In genomic region chr18:79395308-79395640, GRCh38 we compare ENCODE assay signal across 8 cellular contexts. TPM values are rescaled to one million over a fixed set of nuclear protein-coding genes. Genes with fewer than 3 reads are reported as not detected.
DNase-seq lines count a peak whose midpoint lies in the region; ATAC-seq and TF ChIP-seq lines count a peak whose summit lies in the region.

No MANE protein-coding gene starts in this region.

- TF ChIP-seq POLR2A in thyroid gland (IDR thresholded peaks at IDR 0.05), result no peak

- no peak for DNase-seq in activated T-cell treated with anti-CD3 and anti-CD28 coated beads, Interleukin-2, amount 50 U/mL, for 4 hours
- DNase-seq in activated T-cell treated with anti-CD3 and anti-CD28 coated beads, Interleukin-2, amount 50 U/mL, for 1 hour, result no peak
- no peak for DNase-seq in activated T-helper 1 cell treated with anti-CD3 and anti-CD28 coated beads, Interleukin-12 subunit alpha, Interleukin-12 subunit beta, Interleukin-2, Interleukin-4 antibody, amounts not matched to agents 30 ng/mL and 10 ng/mL and 1 ng/mL, durations not matched to agents 14 hours and 24 hours and 36 hours (ENCODE audit: low spot score)
- no peak for DNase-seq in mesendoderm
- no peak for DNase-seq in thyroid gland
- DNase-seq in NCI-H187 treated with DMSO at 0.1 percent for 48 hours (lab: John Stamatoyannopoulos, UW), result no peak
- no peak for DNase-seq in brain microvascular endothelial cell

- H3K56ac ChIP-seq in mesendoderm (ENCODE audit: low read length), result no peak overlapping the region

- H3K4me3 ChIP-seq in mesendoderm (ENCODE audit: low read length) (no peak overlapping the region), thyroid gland (replicated peaks in 1 of 3) (peak overlapping the region in 1 of 3 donors; percentile 51), brain microvascular endothelial cell (ENCODE audit: low read depth, low read length) (no peak overlapping the region)

- no peaks in the 10 kb centered on the region for H3K9me3 Mint-ChIP-seq in activated T-cell treated with anti-CD3 and anti-CD28 coated beads, Interleukin-2, amount 50 U/mL, for 4 hours
- no peaks in the 10 kb centered on the region for H3K9me3 Mint-ChIP-seq in activated T-helper 1 cell treated with anti-CD3 and anti-CD28 coated beads, Interleukin-12 subunit alpha, Interleukin-12 subunit beta, Interleukin-2, Interleukin-4 antibody, amounts not matched to agents 30 ng/mL and 10 ng/mL and 1 ng/mL, durations not matched to agents 14 hours and 24 hours and 36 hours

- H3K27me3 Mint-ChIP-seq in activated T-cell treated with anti-CD3 and anti-CD28 coated beads, Interleukin-2, amount 50 U/mL, for 4 hours (ENCODE audit: low read depth), result no peaks in the 10 kb centered on the region
- H3K27me3 Mint-ChIP-seq in activated T-helper 1 cell treated with anti-CD3 and anti-CD28 coated beads, Interleukin-12 subunit alpha, Interleukin-12 subunit beta, Interleukin-2, Interleukin-4 antibody, amounts not matched to agents 30 ng/mL and 10 ng/mL and 1 ng/mL, durations not matched to agents 14 hours and 24 hours and 36 hours (ENCODE audit: insufficient read depth), result peaks cover 16% of the 10 kb centered on the region

- H3K4me3 Mint-ChIP-seq in activated T-cell treated with anti-CD3 and anti-CD28 coated beads, Interleukin-2, amount 50 U/mL, for 4 hours, result peak overlapping the region; percentile 78
- peak overlapping the region; percentile 82 for H3K4me3 Mint-ChIP-seq in activated T-helper 1 cell treated with anti-CD3 and anti-CD28 coated beads, Interleukin-12 subunit alpha, Interleukin-12 subunit beta, Interleukin-2, Interleukin-4 antibody, amounts not matched to agents 30 ng/mL and 10 ng/mL and 1 ng/mL, durations not matched to agents 14 hours and 24 hours and 36 hours

- H3K4ac ChIP-seq in mesendoderm (ENCODE audit: low read depth, low read length), result no peak overlapping the region

- H2BK5ac ChIP-seq in mesendoderm (ENCODE audit: low read length), result no peak overlapping the region

- no peak for ATAC-seq in activated T-cell treated with anti-CD3 and anti-CD28 coated beads, Interleukin-2, amount 50 U/mL, for 4 hours
- no peak for ATAC-seq in GM18873 (IDR thresholded peaks at IDR 0.05; ENCODE audit: low FRiP score, unreplicated experiment)

- H3K4me1 Mint-ChIP-seq in activated T-cell treated with anti-CD3 and anti-CD28 coated beads, Interleukin-2, amount 50 U/mL, for 4 hours (ENCODE audit: low read depth), result peaks cover 25% of the 10 kb centered on the region
- H3K4me1 Mint-ChIP-seq in activated T-helper 1 cell treated with anti-CD3 and anti-CD28 coated beads, Interleukin-12 subunit alpha, Interleukin-12 subunit beta, Interleukin-2, Interleukin-4 antibody, amounts not matched to agents 30 ng/mL and 10 ng/mL and 1 ng/mL, durations not matched to agents 14 hours and 24 hours and 36 hours (ENCODE audit: low read depth), result peaks cover 24% of the 10 kb centered on the region

- no peak overlapping the region for H2BK120ac ChIP-seq in mesendoderm (ENCODE audit: low read depth, low read length)

- H4K8ac ChIP-seq in mesendoderm (ENCODE audit: low read depth, low read length), result no peak overlapping the region

- H3K27ac ChIP-seq in mesendoderm (ENCODE audit: low read depth, low read length), result no peak overlapping the region
- peak overlapping the region in 2 of 3 donors; percentile 79 to 86 for H3K27ac ChIP-seq in thyroid gland
- no peak overlapping the region for H3K27ac ChIP-seq in brain microvascular endothelial cell

- TF ChIP-seq CTCF in thyroid gland (IDR thresholded peaks at IDR 0.05), result no peak
- TF ChIP-seq CTCF in brain microvascular endothelial cell (IDR thresholded peaks at IDR 0.05; ENCODE audit: low read depth, low read length, missing control alignments), result no peak

- H3K79me1 ChIP-seq in mesendoderm (ENCODE audit: low read length), result no peaks in the 10 kb centered on the region

- H3K4me1 ChIP-seq in mesendoderm (ENCODE audit: control insufficient read depth, low read depth, low read length), result no peaks in the 10 kb centered on the region
- peaks cover 31 to 35% of the 10 kb centered on the region in 2 donors for H3K4me1 ChIP-seq in thyroid gland

- H3K4me2 ChIP-seq in mesendoderm (ENCODE audit: low read length), result no peak overlapping the region

- in situ Hi-C loops in brain microvascular endothelial cell (cut with HindIII; ENCODE audit: low pct_ligation_motif_present, low sequenced_read_pairs), result loop anchor here (25.0 kb wide), 1 partner anchor 242 kb away; no protein-coding TSS in a partner anchor

- no peak overlapping the region for H3K27ac Mint-ChIP-seq in activated T-helper 1 cell treated with anti-CD3 and anti-CD28 coated beads, Interleukin-12 subunit alpha, Interleukin-12 subunit beta, Interleukin-2, Interleukin-4 antibody, amounts not matched to agents 30 ng/mL and 10 ng/mL and 1 ng/mL, durations not matched to agents 14 hours and 24 hours and 36 hours

- no peaks in the 10 kb centered on the region for H3K9me3 ChIP-seq in thyroid gland

- no peak overlapping the region for H2BK15ac ChIP-seq in mesendoderm (replicated peaks; ENCODE audit: low read depth)

- H3K36me3 Mint-ChIP-seq in activated T-cell treated with anti-CD3 and anti-CD28 coated beads, Interleukin-2, amount 50 U/mL, for 4 hours (ENCODE audit: insufficient read depth), result peaks cover 2% of the 10 kb centered on the region
- H3K36me3 Mint-ChIP-seq in activated T-helper 1 cell treated with anti-CD3 and anti-CD28 coated beads, Interleukin-12 subunit alpha, Interleukin-12 subunit beta, Interleukin-2, Interleukin-4 antibody, amounts not matched to agents 30 ng/mL and 10 ng/mL and 1 ng/mL, durations not matched to agents 14 hours and 24 hours and 36 hours (ENCODE audit: low read depth), result peaks cover 8% of the 10 kb centered on the region

- H3K18ac ChIP-seq in mesendoderm (ENCODE audit: low read length), result peak overlapping the region; percentile 34

- H3K9ac ChIP-seq in mesendoderm (ENCODE audit: low read length), result no peak overlapping the region

- H3K36me3 ChIP-seq in mesendoderm (ENCODE audit: control insufficient read depth, insufficient read depth, low read length), result no peaks in the 10 kb centered on the region
- H3K36me3 ChIP-seq in thyroid gland, result no peaks in the 10 kb centered on the region
- H3K36me3 ChIP-seq in brain microvascular endothelial cell (replicated peaks), result no peaks in the 10 kb centered on the region

- intact Hi-C loops in activated T-helper 1 cell treated with anti-CD3 and anti-CD28 coated beads, Interleukin-12 subunit alpha, Interleukin-12 subunit beta, Interleukin-2, Interleukin-4 antibody, amounts not matched to agents 30 ng/mL and 10 ng/mL and 1 ng/mL, durations not matched to agents 14 hours and 24 hours and 36 hours (cut with micrococcal nuclease), result loop anchor here (1.0 to 10.0 kb wide), 8 partner anchors 11 to 640 kb away; partner anchors contain the start of genes ATP9B, RBFA and SLC66A2
- intact Hi-C loops in thyroid gland (cut with DNase I), result no loop called here

- no peak overlapping the region for H2AK5ac ChIP-seq in mesendoderm (ENCODE audit: low read length)

- no peak overlapping the region for H4K5ac ChIP-seq in mesendoderm (ENCODE audit: low read length)

- no peak overlapping the region for H3K23ac ChIP-seq in mesendoderm (ENCODE audit: low read length)

- WGBS in mesendoderm (ENCODE audit: extremely low coverage, insufficient coverage, low lambda C conversion rate), result no CpG with 5 or more reads among the region's 34 CpGs
- WGBS in thyroid gland, 2 donors, result 0% methylated on average over 4 to 10 of the region's 34 CpGs

- peaks cover 51% of the 10 kb centered on the region for H3K27me3 ChIP-seq in mesendoderm (ENCODE audit: insufficient read depth, low read length, poor library complexity)
- H3K27me3 ChIP-seq in thyroid gland, result no peaks in the 10 kb centered on the region
- peaks cover 46% of the 10 kb centered on the region for H3K27me3 ChIP-seq in brain microvascular endothelial cell (replicated peaks)

- no peaks in the 10 kb centered on the region for H3K79me2 ChIP-seq in mesendoderm (ENCODE audit: control insufficient read depth, insufficient read depth, low read length)

RNA-seq across cellular contexts. Expression of gene NFATC1, which starts 0.5 kb away (rescaled TPM):
- total RNA-seq in activated T-cell treated with anti-CD3 and anti-CD28 coated beads, Interleukin-2, amount 50 U/mL, for 4 hours, result 10 to 100 TPM; 62.7 to 80.8 (median 75.2) TPM
- total RNA-seq in activated T-helper 1 cell treated with anti-CD3 and anti-CD28 coated beads, Interleukin-12 subunit alpha, Interleukin-12 subunit beta, Interleukin-2, Interleukin-4 antibody, amounts not matched to agents 30 ng/mL and 10 ng/mL and 1 ng/mL, durations not matched to agents 14 hours and 24 hours and 36 hours, result 102 and 103 TPM in 2 replicates
- 2.1 TPM for polyA plus RNA-seq in mesendoderm (2013, experiment 1 of 2)
- polyA plus RNA-seq in mesendoderm (2013, experiment 2 of 2), result 2.1 TPM
- 10 to 100 TPM; 10.1 to 15.0 (median 12.7) TPM for total RNA-seq in thyroid gland

Comparison
In these comparisons a context has a peak if more than half of its experiments do, and no peak if none do; other contexts are left out.
1. H3K27ac ChIP-seq: peak in thyroid gland (2 of 3); none in mesendoderm (single experiment) and brain microvascular endothelial cell (single experiment).